In genomic region chr12:39476121-39476520, GRCh38 we compare ENCODE assay signal across 15 cellular contexts. TPM values are rescaled to one million over a fixed set of nuclear protein-coding genes. Genes with fewer than 3 reads are reported as not detected.
DNase-seq lines count a peak whose midpoint lies in the region; ATAC-seq, FAIRE-seq and TF ChIP-seq lines count a peak whose summit lies in the region.
"Had no signal": no experiment of that assay in that cellular context is flagged by ENCODE, and none has a peak within 500 bp of the region (broad histone marks: within the 10 kb centered on the region; RNA-seq: fewer than 3 reads in every experiment).

No MANE protein-coding gene starts in this region.

- in situ Hi-C loops in GM12878 (cut with MboI): no loop called here

- no peaks in the 10 kb centered on the region for H3K36me3 ChIP-seq in GM06990 (ENCODE audit: control insufficient read depth, insufficient read depth, low read length)
- H3K36me3 ChIP-seq in HCT116 (ENCODE audit: control insufficient read depth in 1 of 2, insufficient read depth in 2 of 2, low read length in 2 of 2): no peaks in the 10 kb centered on the region
- no peaks in the 10 kb centered on the region for H3K36me3 ChIP-seq in GM12878 (ENCODE audit: control insufficient read depth in 2 of 2, insufficient read depth in 2 of 2, low read length in 1 of 2)

- H3K27ac ChIP-seq in A549: no peak overlapping the region
- H3K27ac ChIP-seq in HCT116 (ENCODE audit: low read depth, low read length): no peak overlapping the region
- H3K27ac ChIP-seq in GM12878 (ENCODE audit: control insufficient read depth, insufficient read depth): no peak overlapping the region
- H3K27ac ChIP-seq: KMS-11 had no signal

- DNase-seq in A549 (ENCODE audit: low read depth in 1 of 2, low spot score in 1 of 2) (peak in 1 of 2 experiments; percentile 17), GM06990 (ENCODE audit: extremely low read depth, insufficient read length) (no peak), HCT116 (ENCODE audit: low read depth, low spot score) (no peak), GM12878 (ENCODE audit: low read depth, low spot score) (no peak), GM12891 (ENCODE audit: insufficient read length, low spot score) (no peak), erythroblast (lab: John Stamatoyannopoulos, UW) (no peak), C1 segment of cervical spinal cord (lab: John Stamatoyannopoulos, UW) (no peak)
- DNase-seq: 8988T; ACHN; CD8-positive, alpha-beta T cell; COR-L47; DMS153; GF-D8 had no signal

- FAIRE-seq in A549 (lab: Jason Lieb, UNC) (no peak), GM12878 (lab: Jason Lieb, UNC) (no peak), GM12891 (lab: Jason Lieb, UNC) (no peak)
- FAIRE-seq: D721Med had no signal

- no TSS peak for BruUV-seq in HCT116 (replicated peaks; lab: Mats Ljungman, UMichigan)
- BruUV-seq in GM12878 (replicated peaks; lab: Mats Ljungman, UMichigan): no TSS peak

- no peaks in the 10 kb centered on the region for H3K4me1 ChIP-seq in A549
- no peaks in the 10 kb centered on the region for H3K4me1 ChIP-seq in HCT116 (ENCODE audit: control insufficient read depth in 1 of 2, insufficient read depth in 2 of 2, low read length in 2 of 2)
- no peaks in the 10 kb centered on the region for H3K4me1 ChIP-seq in GM12878 (ENCODE audit: control insufficient read depth, insufficient read depth, low read length)

- H3K27me3 ChIP-seq in GM06990 (replicated peaks; ENCODE audit: control insufficient read depth, insufficient read depth, low read length): no peaks in the 10 kb centered on the region
- H3K27me3 ChIP-seq in HCT116 (ENCODE audit: insufficient read depth, low read length): no peaks in the 10 kb centered on the region
- no peaks in the 10 kb centered on the region for H3K27me3 ChIP-seq in GM12878 (replicated peaks in 1 of 2; ENCODE audit: control insufficient read depth in 2 of 2, insufficient read depth in 2 of 2, low read length in 1 of 2)

- H2AFZ ChIP-seq in HCT116 (ENCODE audit: low read depth, low read length, poor library complexity, severe bottlenecking) (no peak overlapping the region), GM12878 (ENCODE audit: control insufficient read depth, low read depth, low read length) (no peak overlapping the region)

- TF ChIP-seq POLR2A in A549 (IDR thresholded peaks at IDR 0.05; ENCODE audit: low read length) (no peak), HCT116 (IDR thresholded peaks at IDR 0.05; ENCODE audit: borderline replicate concordance, extremely low read depth, insufficient read depth, insufficient read length) (no peak), GM12878 (IDR thresholded peaks at IDR 0.05; ENCODE audit: low read depth, low read length) (no peak), GM12891 (IDR thresholded peaks at IDR 0.05; ENCODE audit: low read depth, low read length) (no peak), erythroblast (IDR thresholded peaks at IDR 0.05; ENCODE audit: low read length) (no peak)

- TF ChIP-seq CTCF in A549 (IDR thresholded peaks at IDR 0.05) (no peak), GM06990 (IDR thresholded peaks at IDR 0.05; ENCODE audit: insufficient read depth, low read length, poor library complexity, severe bottlenecking) (peak; percentile 13), HCT116 (IDR thresholded peaks at IDR 0.05 in 2 of 3, conservative IDR thresholded peaks at IDR 0.05 in 1 of 3; ENCODE audit: borderline replicate concordance in 1 of 3, insufficient read depth in 1 of 3, low read depth in 2 of 3, low read length in 2 of 3) (peak in 1 of 3 experiments; percentile 20; a peak in 1 of 6 replicates), GM12878 (IDR thresholded peaks at IDR 0.05 in 2 of 3, conservative IDR thresholded peaks at IDR 0.05 in 1 of 3; ENCODE audit: control insufficient read depth in 2 of 3, extremely low read depth in 1 of 3, insufficient read depth in 1 of 3, low read depth in 3 of 3, low read length in 3 of 3) (no peak)

- CTCF ChIA-PET in A549 (lab: Yijun Ruan, JAX) (interaction anchor here (0.6 kb wide), 1 partner anchor 1216 kb away, joined by 3 read pairs; no protein-coding TSS in a partner anchor), HCT116 (lab: Charles Lee) (no interaction called here), GM12878 (lab: Yijun Ruan, JAX) (no interaction called here)

- ATAC-seq in A549 (no peak), HCT116 (peak; percentile 68; the same call in 1 of the 2 replicates), GM12878 (no peak)
- ATAC-seq: CD8-positive, alpha-beta T cell had no signal

- H4K20me1 ChIP-seq in HCT116 (ENCODE audit: insufficient read depth): no peaks in the 10 kb centered on the region
- no peaks in the 10 kb centered on the region for H4K20me1 ChIP-seq in GM12878 (ENCODE audit: control insufficient read depth, insufficient read depth)

- intact Hi-C loops in HCT116 (cut with micrococcal nuclease) (no loop called here), GM12878 (cut with micrococcal nuclease; ENCODE audit: unreplicated experiment) (no loop called here)

- whole genome bisulfite sequencing in A549 (ENCODE audit: missing lambda C conversion rate): 74% methylated on average over 4 of the region's 4 CpGs
- 83% methylated on average over 4 of the region's 4 CpGs for WGBS in GM12878 (ENCODE audit: insufficient coverage, insufficient replicate concordance, low lambda C conversion rate, missing lambda C conversion rate)

- TF ChIP-seq RAD21 in A549 (conservative IDR thresholded peaks at IDR 0.05 in 1 of 2, IDR thresholded peaks at IDR 0.05 in 1 of 2) (no peak), HCT116 (IDR thresholded peaks at IDR 0.05; ENCODE audit: low read depth) (0 out of 2 replicates have a peak, but pooled peaks have one; percentile 9), GM12878 (IDR thresholded peaks at IDR 0.05; ENCODE audit: insufficient read depth, low read depth, low read length) (0 out of 2 replicates have a peak, but pooled peaks have one; percentile 3)

- H3K9me2 ChIP-seq in HCT116 (ENCODE audit: insufficient read depth): no peaks in the 10 kb centered on the region

- RAD21 ChIA-PET in HCT116 (lab: Charles Lee; ENCODE audit: low non-redundant PET in 1 of 2, low total read pairs in 2 of 2, uncharacterized antibody in 2 of 2, unreplicated experiment in 2 of 2) (no interaction called here), GM12878 (lab: Charles Lee; ENCODE audit: unreplicated experiment) (no interaction called here)

- SMC1A ChIA-PET in GM12878 (lab: Charles Lee; ENCODE audit: uncharacterized antibody, unreplicated experiment): no interaction called here

- H3K9ac ChIP-seq in HCT116 (ENCODE audit: low read length) (no peak overlapping the region), GM12878 (ENCODE audit: control insufficient read depth, insufficient read depth, low read length) (no peak overlapping the region)
- H3K9ac ChIP-seq: KMS-11 had no signal

- H3K79me2 ChIP-seq in HCT116 (ENCODE audit: insufficient read depth, low read length) (no peaks in the 10 kb centered on the region), GM12878 (ENCODE audit: control insufficient read depth, insufficient read depth, low read length) (no peaks in the 10 kb centered on the region)

- no peak overlapping the region for H3K4me2 ChIP-seq in A549
- H3K4me2 ChIP-seq in HCT116 (ENCODE audit: low read length): no peak overlapping the region
- H3K4me2 ChIP-seq in GM12878 (ENCODE audit: control insufficient read depth, insufficient read depth): no peak overlapping the region
- H3K4me2 ChIP-seq: KMS-11 had no signal

- H3K9me3 ChIP-seq in A549 (no peaks in the 10 kb centered on the region), HCT116 (ENCODE audit: control insufficient read depth in 1 of 2, insufficient read depth in 1 of 2, low read depth in 1 of 2, low read length in 2 of 2) (no peaks in the 10 kb centered on the region), GM12878 (replicated peaks; ENCODE audit: control insufficient read depth, insufficient read depth, low read length) (no peaks in the 10 kb centered on the region; the same call in 2 of the 3 replicates)

- H3K4me3 ChIP-seq in A549: no peak overlapping the region
- no peak overlapping the region for H3K4me3 ChIP-seq in GM06990 (replicated peaks; ENCODE audit: low read depth, low read length)
- no peak overlapping the region for H3K4me3 ChIP-seq in HCT116 (replicated peaks in 1 of 2; ENCODE audit: low read depth in 1 of 2, low read length in 2 of 2)
- H3K4me3 ChIP-seq in GM12878: no peak overlapping the region

- POLR2A ChIA-PET in A549 (lab: Yijun Ruan, JAX) (no interaction called here), HCT116 (lab: Charles Lee) (no interaction called here), GM12878 (lab: Charles Lee) (no interaction called here)

- TF ChIP-seq EP300 in A549 (IDR thresholded peaks at IDR 0.05): no peak
- TF ChIP-seq EP300 in GM12878 (IDR thresholded peaks at IDR 0.05; ENCODE audit: borderline replicate concordance in 1 of 2, control insufficient read depth in 1 of 2, low read depth in 2 of 2, low read length in 2 of 2): no peak

TF ChIP-seq in GM12878, 131 proteins besides CTCF, POLR2A, EP300 and RAD21 (continues in another document):
- TF ChIP-seq ZSCAN29 (IDR thresholded peaks at IDR 0.05): no peak

TF ChIP-seq in GM12891, 5 proteins besides CTCF, POLR2A, EP300 and RAD21:
- TF ChIP-seq POU2F2 (IDR thresholded peaks at IDR 0.05; ENCODE audit: low read depth, low read length): no peak

RNA-seq across cellular contexts. Expression of gene KIF21A, which starts 33.2 kb away (rescaled TPM):
- polyA plus RNA-seq in A549 (2011; rRNA removed) (71.6 and 79.0 TPM in 2 replicates), A549 (2017; fragmentation: RNase III; extraction: RNeasy Plus Mini Kit Qiagen cat#74134 plus additional on column Dnase treatment) (21.9 to 26.0 TPM (median 22.5 TPM) in 3 replicates), GM12878 (2011; rRNA removed) (24.4 and 33.5 TPM in 2 replicates), GM12878 (2014; fragmentation: Illumina TruSeq; extraction: Trizol) (36.7 and 43.0 TPM in 2 replicates), GM12878 (2014; fragmentation: Nextera tagmentation; extraction: Ambion mirVana) (10 to 100 TPM; 21.3 to 24.6 TPM), GM12878 (2014; rRNA removed) (17.2 and 22.9 TPM in 2 replicates), GM12878 (2016; fragmentation: Nextera tagmentation; extraction: Ambion mirVana) (10 to 100 TPM; 23.0 to 23.7 TPM)
- polyA plus RNA-seq in A549 (2012; cell fraction: cytosol; rRNA removed): 12.4 and 13.6 TPM in 2 replicates
- polyA plus RNA-seq in A549 (2012; cell fraction: nucleus; rRNA removed): 9.8 and 14.6 TPM in 2 replicates
- polyA minus RNA-seq in A549 (2011; rRNA and poly(A)+ RNA removed): 51.3 and 57.6 TPM in 2 replicates
- total RNA-seq in HCT116 (2021; ENCODE audit: unreplicated experiment) (29.1 TPM), GM12878 (2014; rRNA removed) (28.7 and 41.4 TPM in 2 replicates), GM12878 (2014; rRNA removed; fragmentation: Illumina TruSeq; extraction: Trizol) (42.1 and 43.1 TPM in 2 replicates), GM12878 (2021) (31.1 and 31.5 TPM in 2 replicates)
- 13.0 and 18.2 TPM in 2 replicates for polyA plus RNA-seq in HCT116 (2012)
- total RNA-seq in GM12878 (2013; cell fraction: nucleolus; rRNA removed): 193 and 223 TPM in 2 replicates
- polyA plus RNA-seq in GM12878 (2011; ENCODE audit: low read depth): 15.3 TPM
- polyA plus RNA-seq in GM12878 (2011; cell fraction: cytosol; rRNA removed): 7.7 and 10.1 TPM in 2 replicates
- 16.8 and 21.9 TPM in 2 replicates for polyA plus RNA-seq in GM12878 (2011; cell fraction: nucleus; rRNA removed)
- 16.3 and 21.4 TPM in 2 replicates for polyA plus RNA-seq in GM12878 (2012)
- 31.4 and 52.4 TPM in 2 replicates for polyA minus RNA-seq in GM12878 (2011; rRNA and poly(A)+ RNA removed)
- polyA minus RNA-seq in GM12878 (2011; cell fraction: cytosol; rRNA and poly(A)+ RNA removed): 10.3 and 11.7 TPM in 2 replicates
- 46.8 and 97.9 TPM in 2 replicates for polyA minus RNA-seq in GM12878 (2011; cell fraction: nucleus; rRNA and poly(A)+ RNA removed)
- 17.7 TPM for polyA plus RNA-seq in GM12891 (2012; ENCODE audit: low read depth, missing spikeins)

Comparison
In these comparisons a context has a peak if more than half of its experiments do, and no peak if none do; other contexts are left out.
1. Of the 24 proteins assayed by ChIP-seq in both GM12878 and A549: peak only in GM12878: RAD21; only in A549: none; in both: none; in neither: 23.